ENCODE assay signal across 2 cellular contexts in genomic region chrX:43121637-43122036, GRCh38.
TF ChIP-seq lines count a peak whose summit lies in the region.

No MANE protein-coding gene starts in this region.

TF ChIP-seq in IMR-90, 13 proteins besides CTCF, POLR2A, EP300 and RAD21 (continued from another document):
- TF ChIP-seq MAFK (IDR thresholded peaks at IDR 0.05; ENCODE audit: low read depth, low read length) (no peak), ELK1 (IDR thresholded peaks at IDR 0.05; ENCODE audit: borderline replicate concordance, low read depth, low read length) (no peak)

TF ChIP-seq in GM12878, 131 proteins besides CTCF, POLR2A, EP300 and RAD21 (continued from another document):
- no peak for TF ChIP-seq ZNF592 (IDR thresholded peaks at IDR 0.05)
- peak; percentile 10; the same call in 1 of the 2 replicates for TF ChIP-seq SMC3 (IDR thresholded peaks at IDR 0.05; ENCODE audit: borderline replicate concordance, low read length)
- no peak for TF ChIP-seq HCFC1 (IDR thresholded peaks at IDR 0.05; ENCODE audit: low read length)
- no peak for TF ChIP-seq SREBF2 (IDR thresholded peaks at IDR 0.05; ENCODE audit: low read length)
